In genomic region chr1:20487236-20487590, GRCh38 we compare ENCODE assay signal across 9 cellular contexts. TPM values are rescaled to one million over a fixed set of nuclear protein-coding genes. Genes with fewer than 3 reads are reported as not detected.
DNase-seq lines count a peak whose midpoint lies in the region; ATAC-seq, FAIRE-seq and TF ChIP-seq lines count a peak whose summit lies in the region.
"Had no signal": no experiment of that assay in that cellular context is flagged by ENCODE, and none has a peak within 500 bp of the region (broad histone marks: within the 10 kb centered on the region; RNA-seq: fewer than 3 reads in every experiment).

No MANE protein-coding gene starts in this region.

- H3K4me3 ChIP-seq in HepG2 (replicated peaks in 1 of 3; ENCODE audit: insufficient read depth in 1 of 3, low read depth in 2 of 3, low read length in 3 of 3) (peak overlapping the region; percentile 68 to 92 (median 90); a peak in 5 of 6 replicates), right lobe of liver (peak overlapping the region in 1 of 3 donors; percentile 62), astrocyte (ENCODE audit: insufficient read depth, low read depth, low read length) (peak overlapping the region; percentile 57), lower lobe of right lung (peak overlapping the region; percentile 60)

- FAIRE-seq in HepG2 (lab: Jason Lieb, UNC) (no peak), astrocyte (lab: Jason Lieb, UNC) (no peak)
- FAIRE-seq: islet of Langerhans had no signal

- peaks cover 0 to under 1% of the 10 kb centered on the region in 2 experiments; a peak in 1 of 5 replicates for H3K27me3 ChIP-seq in HepG2 (ENCODE audit: control insufficient read depth in 1 of 2, insufficient read depth in 2 of 2, low read length in 2 of 2)
- no peaks in the 10 kb centered on the region for H3K27me3 ChIP-seq in right lobe of liver
- H3K27me3 ChIP-seq in astrocyte (ENCODE audit: insufficient read depth, low read length) = no peaks in the 10 kb centered on the region
- H3K27me3 ChIP-seq in lower lobe of right lung (ENCODE audit: low read depth) = peaks cover 57% of the 10 kb centered on the region

- no peaks in the 10 kb centered on the region for H3K36me3 Mint-ChIP-seq in astrocyte (ENCODE audit: low read depth, unreplicated experiment)

- H3K4me2 ChIP-seq in HepG2 (ENCODE audit: low read depth, low read length) (peak overlapping the region; percentile 83), astrocyte (ENCODE audit: low read length) (peak overlapping the region; percentile 100)

- H3K9ac ChIP-seq in HepG2 (ENCODE audit: insufficient read depth, low read depth, low read length) (peak overlapping the region; percentile 99), astrocyte (ENCODE audit: low read length) (no peak overlapping the region)

- ATAC-seq in HepG2 = no peak
- no peak for ATAC-seq in right lobe of liver
- no peak for ATAC-seq in lower lobe of right lung

- H3K4me1 ChIP-seq in HepG2 (ENCODE audit: insufficient read depth, low read length) (peaks cover 51% of the 10 kb centered on the region), right lobe of liver (peaks cover 0 to 22% (median 3%) of the 10 kb centered on the region in 4 donors), astrocyte (ENCODE audit: insufficient read depth, low read length) (peaks cover 23% of the 10 kb centered on the region), lower lobe of right lung (peaks cover 24% of the 10 kb centered on the region)

- TF ChIP-seq RAD21 in HepG2 (CRISPR knock-in tag; IDR thresholded peaks at IDR 0.05) = no peak

- H3K27ac Mint-ChIP-seq in astrocyte (ENCODE audit: unreplicated experiment) = no peak overlapping the region

- peaks cover 8% of the 10 kb centered on the region for H3K4me1 Mint-ChIP-seq in astrocyte (ENCODE audit: low read depth, unreplicated experiment)

- H3K9me3 Mint-ChIP-seq in astrocyte (ENCODE audit: unreplicated experiment) = no peaks in the 10 kb centered on the region

- intact Hi-C loops in HepG2 (cut with micrococcal nuclease; ENCODE audit: unreplicated experiment) (no loop called here), right lobe of liver (cut with DNase I) (no loop called here), lower lobe of right lung (cut with DNase I) (loop anchor here (5.0 kb wide), 1 partner anchor 275 kb away; no protein-coding TSS in a partner anchor)

- no peak for DNase-seq in HepG2 (ENCODE audit: low spot score)
- DNase-seq in right lobe of liver = no peak
- no peak for DNase-seq in astrocyte (ENCODE audit: low read depth)
- no peak for DNase-seq in lower lobe of right lung
- no peak for DNase-seq in RPMI8226
- no peak for DNase-seq in RKO (ENCODE audit: low spot score)
- DNase-seq in Kasumi-1 (lab: John Stamatoyannopoulos, UW) = no peak
- no peak for DNase-seq in activated CD4-positive, alpha-beta T cell treated with anti-CD3 and anti-CD28 coated beads, Interleukin-2, amount 50 U/mL, for 4 hours

- peaks cover 39% of the 10 kb centered on the region for H3K27me3 Mint-ChIP-seq in astrocyte (ENCODE audit: low read depth, unreplicated experiment)

- H2AFZ ChIP-seq in HepG2 (ENCODE audit: low read length) (no peak overlapping the region), astrocyte (ENCODE audit: low read depth, low read length) (no peak overlapping the region)

- no peaks in the 10 kb centered on the region for H3K36me3 ChIP-seq in HepG2 (replicated peaks in 1 of 2; ENCODE audit: control insufficient read depth in 1 of 2, insufficient read depth in 2 of 2, low read length in 2 of 2)
- H3K36me3 ChIP-seq in right lobe of liver = no peaks in the 10 kb centered on the region
- H3K36me3 ChIP-seq in astrocyte (ENCODE audit: insufficient read depth, low read length) = no peaks in the 10 kb centered on the region
- H3K36me3 ChIP-seq in lower lobe of right lung = no peaks in the 10 kb centered on the region

- TF ChIP-seq CTCF in HepG2 (CRISPR knock-in tag; IDR thresholded peaks at IDR 0.05) (no peak), right lobe of liver (IDR thresholded peaks at IDR 0.05) (no peak), astrocyte (IDR thresholded peaks at IDR 0.05; ENCODE audit: insufficient read depth, low read depth, low read length) (no peak), lower lobe of right lung (IDR thresholded peaks at IDR 0.05) (no peak)

- TF ChIP-seq EP300 in HepG2 (IDR thresholded peaks at IDR 0.05; ENCODE audit: low read depth in 2 of 2, low read length in 2 of 2) = no peak
- no peak for TF ChIP-seq EP300 in HepG2 (CRISPR knock-in tag; IDR thresholded peaks at IDR 0.05; ENCODE audit: borderline replicate concordance)

- H3K4me3 Mint-ChIP-seq in astrocyte (ENCODE audit: unreplicated experiment) = peak overlapping the region; percentile 62

- CTCF ChIA-PET in HepG2 (lab: Yijun Ruan, JAX; ENCODE audit: low intra/inter-chr PET ratio, low total read pairs) = interaction anchor here (2.4 kb wide), 1 partner anchor 17 kb away, joined by 10 read pairs; no protein-coding TSS in a partner anchor

- in situ Hi-C loops in HepG2 (cut with HindIII; ENCODE audit: extremely low pct_ligation_motif_present, low pct_unique_long_range_greater_than_20kb) = no loop called here

- TF ChIP-seq POLR2A in HepG2 (IDR thresholded peaks at IDR 0.05; ENCODE audit: insufficient read depth in 1 of 2, low read depth in 2 of 2, low read length in 2 of 2) (no peak), right lobe of liver (IDR thresholded peaks at IDR 0.05) (no peak)

- WGBS in HepG2 (ENCODE audit: low lambda C conversion rate) = 13% methylated on average over 4 of the region's 4 CpGs
- 30% methylated on average over 3 of the region's 4 CpGs for WGBS in right lobe of liver (ENCODE audit: insufficient coverage, low coverage, low lambda C conversion rate, missing lambda C conversion rate)

- POLR2A ChIA-PET in HepG2 (lab: Yijun Ruan, JAX) = interaction anchor here (1.3 to 4.3 kb wide), 2 partner anchors 10 to 11 kb away, joined by 3 to 60 read pairs; no protein-coding TSS in a partner anchor

- no peaks in the 10 kb centered on the region for H3K9me3 ChIP-seq in HepG2 (ENCODE audit: low read length)
- H3K9me3 ChIP-seq in right lobe of liver = no peaks in the 10 kb centered on the region
- no peaks in the 10 kb centered on the region for H3K9me3 ChIP-seq in astrocyte (ENCODE audit: insufficient read depth, low read depth, low read length)
- no peaks in the 10 kb centered on the region for H3K9me3 ChIP-seq in lower lobe of right lung

- BruUV-seq in HepG2 (replicated peaks; lab: Mats Ljungman, UMichigan) = no TSS peak

- H3K79me2 ChIP-seq in HepG2 (ENCODE audit: insufficient read depth, low read length) (peaks cover 33% of the 10 kb centered on the region), astrocyte (ENCODE audit: insufficient read depth, low read length) (peaks cover 26% of the 10 kb centered on the region)

- H4K20me1 ChIP-seq in HepG2 (ENCODE audit: insufficient read depth, low read length) (no peaks in the 10 kb centered on the region; the same call in 1 of the 2 replicates), astrocyte (ENCODE audit: insufficient read depth, low read length) (peaks cover 28% of the 10 kb centered on the region)

- H3K27ac ChIP-seq in HepG2 (ENCODE audit: extremely low read length, insufficient read depth, low read length) (peak overlapping the region; percentile 98), right lobe of liver (no peak overlapping the region), astrocyte (ENCODE audit: low read depth, low read length) (no peak overlapping the region), lower lobe of right lung (no peak overlapping the region)

RNA-seq across cellular contexts. Expression of gene CAMK2N1, which starts 1.2 kb away (rescaled TPM):
- total RNA-seq in HepG2 (2016; rRNA removed; fragmentation: Illumina TruSeq; extraction: Trizol) = 38.6 and 44.3 TPM in 2 replicates
- total RNA-seq in HepG2 (2016; cell fraction: cytosol; rRNA removed; fragmentation: Illumina TruSeq; extraction: Trizol; ENCODE audit: low read depth) = 53.6 and 65.2 TPM in 2 replicates
- total RNA-seq in HepG2 (2016; cell fraction: insoluble cytoplasmic fraction; rRNA removed; fragmentation: Illumina TruSeq; extraction: Trizol) = 39.6 and 42.8 TPM in 2 replicates
- 110 and 117 TPM in 2 replicates for total RNA-seq in HepG2 (2016; cell fraction: membrane; rRNA removed; fragmentation: Illumina TruSeq; extraction: Trizol)
- total RNA-seq in HepG2 (2016; cell fraction: nucleus; rRNA removed; fragmentation: Illumina TruSeq; extraction: Trizol) = 21.4 and 29.3 TPM in 2 replicates
- 32.7 and 38.0 TPM in 2 replicates for polyA plus RNA-seq in HepG2 (2011; rRNA removed)
- 27.0 and 40.8 TPM in 2 replicates for polyA plus RNA-seq in HepG2 (2011; cell fraction: cytosol; rRNA removed)
- 23.2 and 28.1 TPM in 2 replicates for polyA plus RNA-seq in HepG2 (2011; cell fraction: nucleus; rRNA removed)
- 108 and 112 TPM in 2 replicates for polyA plus RNA-seq in HepG2 (2012)
- polyA plus RNA-seq in HepG2 (2016; cell fraction: cytosol; fragmentation: Illumina TruSeq; extraction: Trizol; ENCODE audit: low read depth) = 238 and 250 TPM in 2 replicates
- polyA plus RNA-seq in HepG2 (2016; cell fraction: insoluble cytoplasmic fraction; fragmentation: Illumina TruSeq; extraction: Trizol; ENCODE audit: low read depth) = 120 and 152 TPM in 2 replicates
- 340 and 368 TPM in 2 replicates for polyA plus RNA-seq in HepG2 (2016; cell fraction: membrane; fragmentation: Illumina TruSeq; extraction: Trizol; ENCODE audit: low read depth)
- polyA plus RNA-seq in HepG2 (2016; cell fraction: nucleus; fragmentation: Illumina TruSeq; extraction: Trizol; ENCODE audit: insufficient read depth, low read depth) = 110 and 112 TPM in 2 replicates
- 0.12 and 20.9 TPM in 2 replicates for polyA minus RNA-seq in HepG2 (2011; rRNA and poly(A)+ RNA removed; ENCODE audit: low replicate concordance)
- polyA minus RNA-seq in HepG2 (2011; cell fraction: cytosol; rRNA and poly(A)+ RNA removed) = 34.7 and 39.2 TPM in 2 replicates
- 19.4 and 21.5 TPM in 2 replicates for polyA minus RNA-seq in HepG2 (2011; cell fraction: nucleus; rRNA and poly(A)+ RNA removed)
- total RNA-seq in right lobe of liver = 10 to 100 TPM; 10.4 to 30.2 (median 20.1) TPM
- total RNA-seq in astrocyte = 17.5 and 18.9 TPM in 2 replicates
- total RNA-seq in lower lobe of right lung = 43.0 TPM

RNA-seq across cellular contexts. Expression of gene MUL1, which starts 20.7 kb away (rescaled TPM):
- 13.5 and 26.5 TPM in 2 replicates for total RNA-seq in HepG2 (2016; rRNA removed; fragmentation: Illumina TruSeq; extraction: Trizol)
- total RNA-seq in HepG2 (2016; cell fraction: cytosol; rRNA removed; fragmentation: Illumina TruSeq; extraction: Trizol; ENCODE audit: low read depth) = 3.2 TPM in 2 replicates
- 14.3 and 26.3 TPM in 2 replicates for total RNA-seq in HepG2 (2016; cell fraction: insoluble cytoplasmic fraction; rRNA removed; fragmentation: Illumina TruSeq; extraction: Trizol)
- 8.5 and 8.6 TPM in 2 replicates for total RNA-seq in HepG2 (2016; cell fraction: membrane; rRNA removed; fragmentation: Illumina TruSeq; extraction: Trizol)
- 23.1 and 27.3 TPM in 2 replicates for total RNA-seq in HepG2 (2016; cell fraction: nucleus; rRNA removed; fragmentation: Illumina TruSeq; extraction: Trizol)
- polyA plus RNA-seq in HepG2 (2011; rRNA removed) = 21.5 and 27.5 TPM in 2 replicates
- polyA plus RNA-seq in HepG2 (2011; cell fraction: cytosol; rRNA removed) = 23.9 and 24.3 TPM in 2 replicates
- polyA plus RNA-seq in HepG2 (2011; cell fraction: nucleus; rRNA removed) = 10.0 and 11.8 TPM in 2 replicates
- polyA plus RNA-seq in HepG2 (2012) = 14.9 and 20.0 TPM in 2 replicates
- 2.4 and 2.6 TPM in 2 replicates for polyA plus RNA-seq in HepG2 (2016; cell fraction: cytosol; fragmentation: Illumina TruSeq; extraction: Trizol; ENCODE audit: low read depth)
- polyA plus RNA-seq in HepG2 (2016; cell fraction: insoluble cytoplasmic fraction; fragmentation: Illumina TruSeq; extraction: Trizol; ENCODE audit: low read depth) = 11.3 and 11.9 TPM in 2 replicates
- 4.4 and 5.3 TPM in 2 replicates for polyA plus RNA-seq in HepG2 (2016; cell fraction: membrane; fragmentation: Illumina TruSeq; extraction: Trizol; ENCODE audit: low read depth)
- polyA plus RNA-seq in HepG2 (2016; cell fraction: nucleus; fragmentation: Illumina TruSeq; extraction: Trizol; ENCODE audit: insufficient read depth, low read depth) = 30.1 and 33.2 TPM in 2 replicates
- polyA minus RNA-seq in HepG2 (2011; rRNA and poly(A)+ RNA removed; ENCODE audit: low replicate concordance) = 40.2 and 48.7 TPM in 2 replicates
- 14.6 and 15.2 TPM in 2 replicates for polyA minus RNA-seq in HepG2 (2011; cell fraction: cytosol; rRNA and poly(A)+ RNA removed)
- polyA minus RNA-seq in HepG2 (2011; cell fraction: nucleus; rRNA and poly(A)+ RNA removed) = 14.5 TPM in 2 replicates
- 10 to 100 TPM; 14.4 to 33.6 (median 16.7) TPM for total RNA-seq in right lobe of liver
- total RNA-seq in astrocyte = 30.1 and 32.5 TPM in 2 replicates
- total RNA-seq in lower lobe of right lung = 29.9 TPM
